22 cellular contexts compared by ENCODE assay signal in genomic region chr6:32608374-32608773, GRCh38. TPM values are rescaled to one million over a fixed set of nuclear protein-coding genes. Genes with fewer than 3 reads are reported as not detected.
DNase-seq lines count a peak whose midpoint lies in the region; ATAC-seq and TF ChIP-seq lines count a peak whose summit lies in the region.
"Had no signal": no experiment of that assay in that cellular context is flagged by ENCODE, and none has a peak within 500 bp of the region (broad histone marks: within the 10 kb centered on the region; RNA-seq: fewer than 3 reads in every experiment).

No MANE protein-coding gene starts in this region.

- intact Hi-C loops in activated T-helper 1 cell treated with anti-CD3 and anti-CD28 coated beads, Interleukin-12 subunit alpha, Interleukin-12 subunit beta, Interleukin-2, Interleukin-4 antibody, amounts not matched to agents 30 ng/mL and 10 ng/mL and 1 ng/mL, durations not matched to agents 14 hours and 24 hours and 36 hours (cut with micrococcal nuclease): no loop called here
- intact Hi-C loops in esophagus squamous epithelium (cut with DNase I): no loop called here

- H3K27me3 Mint-ChIP-seq in activated T-helper 1 cell treated with anti-CD3 and anti-CD28 coated beads, Interleukin-12 subunit alpha, Interleukin-12 subunit beta, Interleukin-2, Interleukin-4 antibody, amounts not matched to agents 30 ng/mL and 10 ng/mL and 1 ng/mL, durations not matched to agents 14 hours and 24 hours and 36 hours (ENCODE audit: insufficient read depth): no peaks in the 10 kb centered on the region
- H3K27me3 Mint-ChIP-seq in neural crest cell (ENCODE audit: low read depth): peaks cover 28% of the 10 kb centered on the region

- H3K9me3 Mint-ChIP-seq in activated T-helper 1 cell treated with anti-CD3 and anti-CD28 coated beads, Interleukin-12 subunit alpha, Interleukin-12 subunit beta, Interleukin-2, Interleukin-4 antibody, amounts not matched to agents 30 ng/mL and 10 ng/mL and 1 ng/mL, durations not matched to agents 14 hours and 24 hours and 36 hours: no peaks in the 10 kb centered on the region
- H3K9me3 Mint-ChIP-seq in neural crest cell: no peaks in the 10 kb centered on the region
- H3K9me3 Mint-ChIP-seq: WTC11 had no signal

- H3K4me1 ChIP-seq in BE2C: no peaks in the 10 kb centered on the region
- no peaks in the 10 kb centered on the region for H3K4me1 ChIP-seq in esophagus squamous epithelium
- H3K4me1 ChIP-seq: adrenal gland, breast epithelium, prostate gland, suprapubic skin had no signal

- peaks cover 28% of the 10 kb centered on the region for H3K4me1 Mint-ChIP-seq in activated T-helper 1 cell treated with anti-CD3 and anti-CD28 coated beads, Interleukin-12 subunit alpha, Interleukin-12 subunit beta, Interleukin-2, Interleukin-4 antibody, amounts not matched to agents 30 ng/mL and 10 ng/mL and 1 ng/mL, durations not matched to agents 14 hours and 24 hours and 36 hours (ENCODE audit: low read depth)
- no peaks in the 10 kb centered on the region for H3K4me1 Mint-ChIP-seq in neural crest cell

- no peaks in the 10 kb centered on the region for H3K36me3 ChIP-seq in BE2C
- H3K36me3 ChIP-seq in esophagus squamous epithelium: no peaks in the 10 kb centered on the region
- H3K36me3 ChIP-seq: adrenal gland, breast epithelium, prostate gland, suprapubic skin had no signal

- 25 to 50% methylated on average over 2 to 3 of the region's 3 CpGs for WGBS in esophagus squamous epithelium, 2 donors

- TF ChIP-seq CTCF in BE2C (IDR thresholded peaks at IDR 0.05; ENCODE audit: low read depth, low read length) (peak; percentile 41), GM12873 (IDR thresholded peaks at IDR 0.05; ENCODE audit: insufficient read depth, low read depth, low read length, missing control alignments) (peak; percentile 62), neural crest cell (conservative IDR thresholded peaks at IDR 0.05) (peak; percentile 57), esophagus squamous epithelium (IDR thresholded peaks at IDR 0.05) (no peak), GM10266 (IDR thresholded peaks at IDR 0.05; ENCODE audit: control insufficient read depth, insufficient read depth, low read depth, missing control alignments) (no peak)

- no peak for DNase-seq in BE2C
- no peak for DNase-seq in activated T-helper 1 cell treated with anti-CD3 and anti-CD28 coated beads, Interleukin-12 subunit alpha, Interleukin-12 subunit beta, Interleukin-2, Interleukin-4 antibody, amounts not matched to agents 30 ng/mL and 10 ng/mL and 1 ng/mL, durations not matched to agents 14 hours and 24 hours and 36 hours (ENCODE audit: low spot score)
- no peak for DNase-seq in neural crest cell (ENCODE audit: low read depth, low spot score)
- no peak for DNase-seq in esophagus squamous epithelium (lab: John Stamatoyannopoulos, UW)
- no peak for DNase-seq in GM10266 (ENCODE audit: extremely low spot score)
- DNase-seq: activated CD8-positive, alpha-beta memory T cell treated with anti-CD3 and anti-CD28 coated beads for 24 hours; adrenal gland; foreskin fibroblast; kidney glomerular epithelial cell; naive thymus-derived CD8-positive, alpha-beta T cell; NCI-H187 treated with DMSO at 0.1 percent for 48 hours; NCI-H345; stimulated activated CD4-positive, alpha-beta T cell treated with anti-CD3 and anti-CD28 coated beads, Interleukin-4, amount 100 ng/mL, for 24 hours had no signal

- peaks cover 5% of the 10 kb centered on the region; the same call in 1 of the 2 replicates for H3K27me3 ChIP-seq in BE2C
- H3K27me3 ChIP-seq in esophagus squamous epithelium: no peaks in the 10 kb centered on the region
- H3K27me3 ChIP-seq: adrenal gland, breast epithelium, suprapubic skin had no signal

- H3K4me3 Mint-ChIP-seq in activated T-helper 1 cell treated with anti-CD3 and anti-CD28 coated beads, Interleukin-12 subunit alpha, Interleukin-12 subunit beta, Interleukin-2, Interleukin-4 antibody, amounts not matched to agents 30 ng/mL and 10 ng/mL and 1 ng/mL, durations not matched to agents 14 hours and 24 hours and 36 hours: no peak overlapping the region
- H3K4me3 Mint-ChIP-seq in neural crest cell: no peak overlapping the region
- H3K4me3 Mint-ChIP-seq: naive thymus-derived CD8-positive, alpha-beta T cell; WTC11 had no signal

- ATAC-seq in GM18867 (IDR thresholded peaks at IDR 0.05; ENCODE audit: unreplicated experiment): no peak
- ATAC-seq: naive thymus-derived CD8-positive, alpha-beta T cell; Panc1; WTC11 had no signal

- no peak overlapping the region for H3K27ac ChIP-seq in esophagus squamous epithelium
- H3K27ac ChIP-seq: breast epithelium, prostate gland, suprapubic skin had no signal

- H3K4me3 ChIP-seq in BE2C (ENCODE audit: low read depth, low read length): no peak overlapping the region
- no peak overlapping the region for H3K4me3 ChIP-seq in esophagus squamous epithelium
- H3K4me3 ChIP-seq: adrenal gland, breast epithelium, prostate gland, skin epidermis, suprapubic skin had no signal

- TF ChIP-seq POLR2A in esophagus squamous epithelium (IDR thresholded peaks at IDR 0.05): no peak

- H3K36me3 Mint-ChIP-seq in activated T-helper 1 cell treated with anti-CD3 and anti-CD28 coated beads, Interleukin-12 subunit alpha, Interleukin-12 subunit beta, Interleukin-2, Interleukin-4 antibody, amounts not matched to agents 30 ng/mL and 10 ng/mL and 1 ng/mL, durations not matched to agents 14 hours and 24 hours and 36 hours (ENCODE audit: low read depth): peaks cover 2% of the 10 kb centered on the region
- H3K36me3 Mint-ChIP-seq in neural crest cell (ENCODE audit: low read depth): no peaks in the 10 kb centered on the region
- H3K36me3 Mint-ChIP-seq: WTC11 had no signal

- H3K9me3 ChIP-seq in BE2C (no peaks in the 10 kb centered on the region), esophagus squamous epithelium (no peaks in the 10 kb centered on the region)
- H3K9me3 ChIP-seq: adrenal gland, breast epithelium, prostate gland, suprapubic skin had no signal

- H3K27ac Mint-ChIP-seq in activated T-helper 1 cell treated with anti-CD3 and anti-CD28 coated beads, Interleukin-12 subunit alpha, Interleukin-12 subunit beta, Interleukin-2, Interleukin-4 antibody, amounts not matched to agents 30 ng/mL and 10 ng/mL and 1 ng/mL, durations not matched to agents 14 hours and 24 hours and 36 hours: peak overlapping the region; percentile 49
- H3K27ac Mint-ChIP-seq in neural crest cell (ENCODE audit: unreplicated experiment): no peak overlapping the region
- H3K27ac Mint-ChIP-seq: WTC11 had no signal

RNA-seq across cellular contexts. Expression of gene HLA-DRB1, which starts 18.7 kb away (rescaled TPM):
- not detected for polyA plus RNA-seq in BE2C (2012; ENCODE audit: insufficient read depth, insufficient read length, low read depth)
- total RNA-seq in activated T-helper 1 cell treated with anti-CD3 and anti-CD28 coated beads, Interleukin-12 subunit alpha, Interleukin-12 subunit beta, Interleukin-2, Interleukin-4 antibody, amounts not matched to agents 30 ng/mL and 10 ng/mL and 1 ng/mL, durations not matched to agents 14 hours and 24 hours and 36 hours: 33.1 and 33.7 TPM in 2 replicates
- total RNA-seq in neural crest cell (0.66 and 0.84 TPM in 2 replicates), esophagus squamous epithelium (10 to 100 TPM in 3 of 4 donors, 1 to 10 TPM in 1; 3.7 to 68.8 (median 22.4) TPM)

RNA-seq across cellular contexts. Expression of gene HLA-DQA1, which starts 28.8 kb away (rescaled TPM):
- 0.88 TPM for polyA plus RNA-seq in BE2C (2012; ENCODE audit: insufficient read depth, insufficient read length, low read depth)
- total RNA-seq in activated T-helper 1 cell treated with anti-CD3 and anti-CD28 coated beads, Interleukin-12 subunit alpha, Interleukin-12 subunit beta, Interleukin-2, Interleukin-4 antibody, amounts not matched to agents 30 ng/mL and 10 ng/mL and 1 ng/mL, durations not matched to agents 14 hours and 24 hours and 36 hours: 12.5 and 13.3 TPM in 2 replicates
- not detected in 2 replicates for total RNA-seq in neural crest cell
- total RNA-seq in esophagus squamous epithelium: 1 to 10 TPM in 3 of 4 donors, under 1 TPM in 1; 0.31 to 9.0 (median 5.1) TPM
- total RNA-seq: dermis microvascular lymphatic vessel endothelial cell had no signal

RNA-seq across cellular contexts. Expression of gene HLA-DQB1, which starts 58.1 kb away (rescaled TPM):
- polyA plus RNA-seq in BE2C (2012; ENCODE audit: insufficient read depth, insufficient read length, low read depth): not detected
- total RNA-seq in activated T-helper 1 cell treated with anti-CD3 and anti-CD28 coated beads, Interleukin-12 subunit alpha, Interleukin-12 subunit beta, Interleukin-2, Interleukin-4 antibody, amounts not matched to agents 30 ng/mL and 10 ng/mL and 1 ng/mL, durations not matched to agents 14 hours and 24 hours and 36 hours: 4.3 and 4.7 TPM in 2 replicates
- total RNA-seq in neural crest cell (0.18 and 0.23 TPM in 2 replicates), esophagus squamous epithelium (1 to 10 TPM in 2 of 4 donors, under 1 TPM in 2; 0.13 to 9.3 (median 1.5) TPM)

Comparison
In these comparisons a context has a peak if more than half of its experiments do, and no peak if none do; other contexts are left out.
1. CTCF ChIP-seq: peak in BE2C (single experiment), GM12873 (single experiment) and neural crest cell (single experiment); none in esophagus squamous epithelium (0 of 6) and GM10266 (single experiment).